ENCODE assay signal across 1 cellular context in the genomic region with DNA sequence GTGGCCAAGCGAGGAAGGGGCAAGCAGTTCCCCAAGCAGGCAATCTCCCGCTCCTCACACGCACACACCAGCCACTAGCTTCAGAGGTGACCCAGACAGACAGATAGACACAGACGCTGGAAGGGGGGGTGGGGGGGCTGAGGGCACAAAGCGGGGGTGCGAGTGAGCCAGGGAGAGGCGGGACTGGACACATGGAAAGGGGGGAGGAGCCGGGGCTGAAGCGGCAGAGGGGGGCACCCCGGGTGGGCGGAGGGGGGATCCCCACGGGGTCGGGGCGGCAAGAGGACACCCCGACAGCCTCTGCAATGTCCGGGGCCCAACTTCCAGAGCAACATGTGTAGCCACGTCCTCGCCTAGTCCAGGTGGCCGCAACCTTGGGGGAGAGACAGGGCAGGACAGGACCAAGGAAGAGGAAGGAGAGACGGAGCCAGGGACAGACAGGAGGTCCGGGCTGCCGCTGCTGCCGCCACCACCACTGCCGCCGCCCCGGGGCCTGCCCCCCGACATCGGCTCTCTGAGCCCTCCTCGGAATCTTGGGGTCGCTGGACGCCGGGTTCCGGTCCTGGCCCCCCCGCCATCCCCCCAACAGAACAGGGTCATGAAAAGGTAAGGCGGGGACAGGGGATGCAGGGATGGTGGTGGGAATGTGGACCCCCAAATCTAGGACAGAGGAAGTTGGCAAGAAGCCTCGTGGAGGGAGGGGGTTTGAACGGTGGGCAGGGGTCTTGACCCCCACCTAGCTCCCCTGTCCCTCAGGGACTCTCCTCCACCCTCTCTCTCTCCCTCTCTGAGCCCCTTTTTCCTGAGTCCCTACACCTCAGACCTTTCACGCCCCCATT.
TF ChIP-seq lines count a peak whose summit lies in the region.

No MANE protein-coding gene starts in this region.

TF ChIP-seq in IMR-90, 13 proteins besides CTCF, POLR2A, EP300 and RAD21 (continued from another document):
- TF ChIP-seq ELK1 (IDR thresholded peaks at IDR 0.05; ENCODE audit: borderline replicate concordance, low read depth, low read length) = no peak
- no peak for TF ChIP-seq RFX5 (IDR thresholded peaks at IDR 0.05; ENCODE audit: low read depth, low read length)
- no peak for TF ChIP-seq CHD1 (IDR thresholded peaks at IDR 0.05; ENCODE audit: low read depth, low read length)
- no peak for TF ChIP-seq SMC3 (IDR thresholded peaks at IDR 0.05; ENCODE audit: low read depth, low read length)
- no peak for TF ChIP-seq RCOR1 (IDR thresholded peaks at IDR 0.05; ENCODE audit: insufficient replicate concordance, low read length)
- TF ChIP-seq MXI1 (IDR thresholded peaks at IDR 0.05; ENCODE audit: borderline replicate concordance, low read depth, low read length) = no peak
